38 cellular contexts compared by ENCODE assay signal in the genomic region with DNA sequence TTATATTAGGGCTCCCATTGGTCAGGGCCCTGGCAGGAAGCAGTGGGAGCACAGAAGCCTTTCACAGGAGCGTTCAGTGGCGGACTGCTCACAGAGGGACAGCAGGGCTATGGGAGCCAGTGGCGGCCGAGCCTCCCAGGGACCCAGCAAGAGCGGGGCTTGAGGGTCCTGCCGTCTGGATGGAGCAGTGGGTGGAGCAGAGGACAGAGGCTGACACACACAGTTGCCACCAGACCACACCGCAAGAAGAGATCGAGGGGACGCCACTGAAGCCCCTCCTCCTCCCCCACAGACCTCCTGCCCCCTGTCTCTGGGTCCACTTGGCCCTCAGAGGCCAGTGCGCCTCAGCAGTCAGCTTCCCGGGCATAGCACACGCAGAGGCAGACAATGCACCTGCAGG. TPM values are rescaled to one million over a fixed set of nuclear protein-coding genes. Genes with fewer than 3 reads are reported as not detected.
"Had no signal": no experiment of that assay in that cellular context is flagged by ENCODE, and none has a peak within 500 bp of the region (broad histone marks: within the 10 kb centered on the region; RNA-seq: fewer than 3 reads in every experiment).

No MANE protein-coding gene starts in this region.

- H3K36me3 ChIP-seq: MG63 had no signal

- H3K4me2 ChIP-seq: KMS-11 had no signal

- H3K4me3 ChIP-seq: MG63 had no signal

- H3K27ac ChIP-seq: KMS-11 had no signal

- DNase-seq: Karpas-422, Kasumi-1, KG1, MG63, MM.1S, MV-4-11, NCI-H1048, NCI-H1092, NCI-H1092 treated with DMSO at 0.1 percent for 48 hours, NCI-H1105, NCI-H1105 treated with DMSO at 0.1 percent for 48 hours, NCI-H1417, NCI-H1417 treated with DMSO at 0.1 percent for 48 hours, NCI-H1436, NCI-H1436 treated with DMSO at 0.1 percent for 48 hours, NCI-H146, NCI-H1694, NCI-H1694 treated with DMSO at 0.1 percent for 48 hours, NCI-H187, NCI-H187 treated with DMSO at 0.1 percent for 48 hours, NCI-H1930, NCI-H2029, NCI-H2029 treated with DMSO at 0.1 percent for 48 hours, NCI-H2081, NCI-H2081 treated with DMSO at 0.1 percent for 48 hours, NCI-H2107, NCI-H2171, NCI-H2171 treated with DMSO at 0.1 percent for 48 hours, NCI-H2227 treated with DMSO at 0.1 percent for 48 hours, NCI-H226, NCI-H345, NCI-H446, NCI-H446 treated with DMSO at 0.1 percent for 48 hours, NCI-H510A had no signal

- H3K9ac ChIP-seq: KMS-11 had no signal

- H3K9me3 ChIP-seq: MG63 had no signal

RNA-seq across cellular contexts. Expression of a gene that starts 39.3 kb away (rescaled TPM):
- total RNA-seq: LHCN-M2, M059J, MCF 10A had no signal
